1 cellular context compared by ENCODE assay signal in the genomic region with DNA sequence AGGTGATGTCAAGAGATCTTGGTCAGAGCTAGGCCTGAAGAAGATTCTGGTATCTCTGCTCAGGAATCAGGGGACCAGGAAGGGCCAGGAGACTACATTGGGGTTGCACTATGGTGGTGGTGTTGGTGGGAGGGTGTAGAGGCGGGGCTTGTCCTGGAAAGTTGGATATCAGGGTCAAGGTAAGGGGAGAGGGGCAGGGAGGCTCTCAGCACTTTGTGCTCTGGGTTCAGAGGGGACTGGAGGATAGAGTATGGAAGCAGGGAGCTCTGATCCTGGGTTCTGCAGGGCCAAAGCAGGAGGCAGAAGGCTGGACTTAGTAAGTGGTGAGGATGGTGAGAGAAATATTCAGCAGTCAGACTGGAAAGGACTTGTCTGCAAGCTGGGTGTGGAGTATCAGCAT.
TF ChIP-seq lines count a peak whose summit lies in the region.

No MANE protein-coding gene starts in this region.

TF ChIP-seq in HepG2, 621 proteins besides CTCF, POLR2A, EP300 and RAD21:
- TF ChIP-seq ZNF644 (CRISPR knock-in tag; IDR thresholded peaks at IDR 0.05; ENCODE audit: low read depth) (no peak), ESRRA (CRISPR knock-in tag; IDR thresholded peaks at IDR 0.05; ENCODE audit: low read depth) (0 out of 2 replicates have a peak, but pooled peaks have one; percentile 19), ZBTB21 (CRISPR knock-in tag; IDR thresholded peaks at IDR 0.05) (no peak), ZSCAN29 (CRISPR knock-in tag; conservative IDR thresholded peaks at IDR 0.05) (no peak), TCF7L2 (IDR thresholded peaks at IDR 0.05; ENCODE audit: low read depth, low read length) (no peak), NR2F6 (IDR thresholded peaks at IDR 0.05) (peak; percentile 45; the same call in 1 of the 2 replicates), NR2F6 (CRISPR knock-in tag; IDR thresholded peaks at IDR 0.05) (peak; percentile 74), NCOA2 (CRISPR knock-in tag; IDR thresholded peaks at IDR 0.05) (no peak), SIN3A (IDR thresholded peaks at IDR 0.05; ENCODE audit: borderline replicate concordance, low read depth, low read length) (no peak; the same call in 1 of the 2 replicates), HNF4A (CRISPR knock-in tag; IDR thresholded peaks at IDR 0.05) (peak; percentile 37; the same call in 1 of the 2 replicates), ZBTB1 (CRISPR knock-in tag; IDR thresholded peaks at IDR 0.05; ENCODE audit: borderline replicate concordance) (no peak), NR2F2 (IDR thresholded peaks at IDR 0.05; ENCODE audit: borderline replicate concordance, low read depth) (0 out of 2 replicates have a peak, but pooled peaks have one; percentile 23), RARA (CRISPR knock-in tag; IDR thresholded peaks at IDR 0.05) (peak; percentile 85), SP4 (CRISPR knock-in tag; IDR thresholded peaks at IDR 0.05) (0 out of 2 replicates have a peak, but pooled peaks have one; percentile 2), RXRB (CRISPR knock-in tag; IDR thresholded peaks at IDR 0.05; ENCODE audit: borderline replicate concordance) (peak; percentile 33; the same call in 1 of the 2 replicates), POLR2AphosphoS5 (IDR thresholded peaks at IDR 0.05; ENCODE audit: low read depth, low read length) (no peak), TMF1 (CRISPR knock-in tag; IDR thresholded peaks at IDR 0.05; ENCODE audit: low read depth) (no peak), BCL6 (CRISPR knock-in tag; IDR thresholded peaks at IDR 0.05) (peak; percentile 58), THAP9 (CRISPR knock-in tag; IDR thresholded peaks at IDR 0.05; ENCODE audit: borderline replicate concordance) (no peak)
- TF ChIP-seq, protein P1, sequence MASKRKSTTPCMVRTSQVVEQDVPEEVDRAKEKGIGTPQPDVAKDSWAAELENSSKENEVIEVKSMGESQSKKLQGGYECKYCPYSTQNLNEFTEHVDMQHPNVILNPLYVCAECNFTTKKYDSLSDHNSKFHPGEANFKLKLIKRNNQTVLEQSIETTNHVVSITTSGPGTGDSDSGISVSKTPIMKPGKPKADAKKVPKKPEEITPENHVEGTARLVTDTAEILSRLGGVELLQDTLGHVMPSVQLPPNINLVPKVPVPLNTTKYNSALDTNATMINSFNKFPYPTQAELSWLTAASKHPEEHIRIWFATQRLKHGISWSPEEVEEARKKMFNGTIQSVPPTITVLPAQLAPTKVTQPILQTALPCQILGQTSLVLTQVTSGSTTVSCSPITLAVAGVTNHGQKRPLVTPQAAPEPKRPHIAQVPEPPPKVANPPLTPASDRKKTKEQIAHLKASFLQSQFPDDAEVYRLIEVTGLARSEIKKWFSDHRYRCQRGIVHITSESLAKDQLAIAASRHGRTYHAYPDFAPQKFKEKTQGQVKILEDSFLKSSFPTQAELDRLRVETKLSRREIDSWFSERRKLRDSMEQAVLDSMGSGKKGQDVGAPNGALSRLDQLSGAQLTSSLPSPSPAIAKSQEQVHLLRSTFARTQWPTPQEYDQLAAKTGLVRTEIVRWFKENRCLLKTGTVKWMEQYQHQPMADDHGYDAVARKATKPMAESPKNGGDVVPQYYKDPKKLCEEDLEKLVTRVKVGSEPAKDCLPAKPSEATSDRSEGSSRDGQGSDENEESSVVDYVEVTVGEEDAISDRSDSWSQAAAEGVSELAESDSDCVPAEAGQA (IDR thresholded peaks at IDR 0.05; ENCODE audit: low read depth) = no peak
- TF ChIP-seq, protein P1 (CRISPR knock-in tag; IDR thresholded peaks at IDR 0.05; ENCODE audit: borderline replicate concordance) = no peak
- TF ChIP-seq, protein P2, sequence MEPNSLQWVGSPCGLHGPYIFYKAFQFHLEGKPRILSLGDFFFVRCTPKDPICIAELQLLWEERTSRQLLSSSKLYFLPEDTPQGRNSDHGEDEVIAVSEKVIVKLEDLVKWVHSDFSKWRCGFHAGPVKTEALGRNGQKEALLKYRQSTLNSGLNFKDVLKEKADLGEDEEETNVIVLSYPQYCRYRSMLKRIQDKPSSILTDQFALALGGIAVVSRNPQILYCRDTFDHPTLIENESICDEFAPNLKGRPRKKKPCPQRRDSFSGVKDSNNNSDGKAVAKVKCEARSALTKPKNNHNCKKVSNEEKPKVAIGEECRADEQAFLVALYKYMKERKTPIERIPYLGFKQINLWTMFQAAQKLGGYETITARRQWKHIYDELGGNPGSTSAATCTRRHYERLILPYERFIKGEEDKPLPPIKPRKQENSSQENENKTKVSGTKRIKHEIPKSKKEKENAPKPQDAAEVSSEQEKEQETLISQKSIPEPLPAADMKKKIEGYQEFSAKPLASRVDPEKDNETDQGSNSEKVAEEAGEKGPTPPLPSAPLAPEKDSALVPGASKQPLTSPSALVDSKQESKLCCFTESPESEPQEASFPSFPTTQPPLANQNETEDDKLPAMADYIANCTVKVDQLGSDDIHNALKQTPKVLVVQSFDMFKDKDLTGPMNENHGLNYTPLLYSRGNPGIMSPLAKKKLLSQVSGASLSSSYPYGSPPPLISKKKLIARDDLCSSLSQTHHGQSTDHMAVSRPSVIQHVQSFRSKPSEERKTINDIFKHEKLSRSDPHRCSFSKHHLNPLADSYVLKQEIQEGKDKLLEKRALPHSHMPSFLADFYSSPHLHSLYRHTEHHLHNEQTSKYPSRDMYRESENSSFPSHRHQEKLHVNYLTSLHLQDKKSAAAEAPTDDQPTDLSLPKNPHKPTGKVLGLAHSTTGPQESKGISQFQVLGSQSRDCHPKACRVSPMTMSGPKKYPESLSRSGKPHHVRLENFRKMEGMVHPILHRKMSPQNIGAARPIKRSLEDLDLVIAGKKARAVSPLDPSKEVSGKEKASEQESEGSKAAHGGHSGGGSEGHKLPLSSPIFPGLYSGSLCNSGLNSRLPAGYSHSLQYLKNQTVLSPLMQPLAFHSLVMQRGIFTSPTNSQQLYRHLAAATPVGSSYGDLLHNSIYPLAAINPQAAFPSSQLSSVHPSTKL (CRISPR knock-in tag; IDR thresholded peaks at IDR 0.05) = no peak
